Comparison of ENCODE assay signal across 30 cellular contexts in genomic region chrX:103418811-103419210, GRCh38.
"Had no signal": no experiment of that assay in that cellular context is flagged by ENCODE, and none has a peak within 500 bp of the region (broad histone marks: within the 10 kb centered on the region; RNA-seq: fewer than 3 reads in every experiment).

No MANE protein-coding gene starts in this region.

- H3K9me3 ChIP-seq: MG63, Peyer's patch, SJSA1, SK-N-SH had no signal

- H3K9ac ChIP-seq: SK-N-SH had no signal

- H3K4me1 ChIP-seq: Peyer's patch, SJSA1 had no signal

- H3K27ac ChIP-seq: cardiac muscle cell, Peyer's patch, SJSA1 had no signal

- H3K27me3 ChIP-seq: cardiac muscle cell, MG63, Peyer's patch, SJSA1 had no signal

- H3K36me3 ChIP-seq: cardiac muscle cell, MG63, Peyer's patch, SJSA1 had no signal

- DNase-seq: activated CD4-positive, alpha-beta memory T cell treated with anti-CD3 and anti-CD28 coated beads for 36 hours; activated CD4-positive, alpha-beta T cell treated with anti-CD3 and anti-CD28 coated beads, Interleukin-2, amount 10 ng/mL, durations not matched to agents 7 days and 5 days; activated CD8-positive, alpha-beta memory T cell treated with anti-CD3 and anti-CD28 coated beads, Interleukin-2, amount 50 U/mL, for 4 hours; activated gamma-delta T cell treated with Interleukin-2 at 50 U/mL for 16 hours; activated naive CD4-positive, alpha-beta T cell treated with anti-CD3 and anti-CD28 coated beads for 36 hours; activated T-cell treated with anti-CD3 and anti-CD28 coated beads for 4 hours; activated T-cell treated with anti-CD3 and anti-CD28 coated beads, Interleukin-2, amount 50 U/mL, for 4 hours; amniotic stem cell; aorta; Kasumi-1; MG63; MV-4-11; NCI-H1092; NCI-H1436 treated with DMSO at 0.1 percent for 48 hours; NCI-H1694 treated with DMSO at 0.1 percent for 48 hours; NCI-H2029 treated with DMSO at 0.1 percent for 48 hours; NCI-H2107; NCI-H2171; NCI-H510A; NCI-H526; NCI-H748 treated with DMSO at 0.1 percent for 48 hours; NK-92 treated with Interleukin-12 subunit alpha and Interleukin-12 subunit beta, amount 100 ng/mL, for 24 hours; PC-3; Peyer's patch; RPMI8226; SHP77 treated with DMSO at 0.1 percent for 48 hours; SK-N-SH had no signal

- H3K9me2 ChIP-seq: SK-N-SH had no signal

- ATAC-seq: activated naive CD4-positive, alpha-beta T cell treated with anti-CD3 and anti-CD28 coated beads, Interleukin-2, amount 50 U/mL, for 72 hours; activated T-cell treated with anti-CD3 and anti-CD28 coated beads, Interleukin-2, amount 50 U/mL, for 4 hours; PC-3 had no signal

- H3K4me3 ChIP-seq: cardiac muscle cell, MG63, Peyer's patch, SJSA1 had no signal
